In the genomic region with DNA sequence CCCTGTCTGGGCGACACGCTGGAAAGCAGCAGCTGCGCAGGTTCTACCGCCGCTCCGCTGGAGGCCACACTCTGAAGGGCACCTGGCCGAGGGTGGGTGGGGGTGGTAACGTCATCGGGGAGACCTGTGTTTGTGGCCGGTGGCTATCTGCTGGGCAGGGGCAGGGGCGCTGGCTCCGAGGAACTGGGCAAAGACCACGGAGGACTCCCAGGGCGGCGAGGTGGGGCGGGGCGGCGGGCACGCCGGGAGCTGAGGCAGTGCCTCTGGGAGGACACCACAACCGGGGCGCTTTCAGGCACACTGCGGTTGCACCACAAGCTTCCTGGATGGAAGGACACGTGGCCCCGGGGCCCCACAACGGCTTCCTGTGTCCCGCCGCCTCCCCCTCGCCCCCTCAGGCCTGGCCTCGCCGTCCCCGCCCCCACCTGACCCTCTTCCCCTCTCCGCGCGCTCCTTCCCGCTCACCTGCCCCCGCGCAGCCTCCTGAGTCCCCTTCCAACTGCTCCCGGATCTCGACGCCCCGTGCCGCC, we compare ENCODE assay signal across 8 cellular contexts. TPM values are rescaled to one million over a fixed set of nuclear protein-coding genes. Genes with fewer than 3 reads are reported as not detected.
DNase-seq lines count a peak whose midpoint lies in the region; ATAC-seq, FAIRE-seq and TF ChIP-seq lines count a peak whose summit lies in the region.

No MANE protein-coding gene starts in this region.

- peaks cover 22% of the 10 kb centered on the region for H3K36me3 Mint-ChIP-seq in activated T-cell treated with anti-CD3 and anti-CD28 coated beads, Interleukin-2, amount 50 U/mL, for 24 hours (ENCODE audit: low read depth)

- TF ChIP-seq CTCF in 22Rv1 (IDR thresholded peaks at IDR 0.05): no peak
- no peak for TF ChIP-seq CTCF in prostate gland (IDR thresholded peaks at IDR 0.05)

- H3K4me3 Mint-ChIP-seq in activated T-cell treated with anti-CD3 and anti-CD28 coated beads, Interleukin-2, amount 50 U/mL, for 24 hours: peak overlapping the region; percentile 96

- H3K27me3 Mint-ChIP-seq in activated T-cell treated with anti-CD3 and anti-CD28 coated beads, Interleukin-2, amount 50 U/mL, for 24 hours: no peaks in the 10 kb centered on the region

- DNase-seq in NOMO-1 treated with DMSO at 0.1 percent for 48 hours (lab: John Stamatoyannopoulos, UW; ENCODE audit: unreplicated experiment) (peak; percentile 87), frontal cortex (ENCODE audit: low spot score in 2 of 2) (peak; percentile 60 to 73), prostate gland (ENCODE audit: low spot score) (peak; percentile 69), ureter (ENCODE audit: low spot score) (peak; percentile 90)
- DNase-seq in activated T-cell treated with anti-CD3 and anti-CD28 coated beads, Interleukin-2, amount 50 U/mL, for 24 hours: peak; percentile 89

- H3K9me3 ChIP-seq in prostate gland: no peaks in the 10 kb centered on the region

- H3K4me1 Mint-ChIP-seq in activated T-cell treated with anti-CD3 and anti-CD28 coated beads, Interleukin-2, amount 50 U/mL, for 24 hours (ENCODE audit: low read depth): peaks cover 61% of the 10 kb centered on the region

- peak; percentile 31 for TF ChIP-seq POLR2A in prostate gland (IDR thresholded peaks at IDR 0.05)

- H3K9me3 Mint-ChIP-seq in activated T-cell treated with anti-CD3 and anti-CD28 coated beads, Interleukin-2, amount 50 U/mL, for 24 hours: no peaks in the 10 kb centered on the region

- peak overlapping the region; percentile 98 for H3K27ac Mint-ChIP-seq in activated T-cell treated with anti-CD3 and anti-CD28 coated beads, Interleukin-2, amount 50 U/mL, for 24 hours

- WGBS in prostate gland: 6% methylated on average over 43 of the region's 43 CpGs

- H3K36me3 ChIP-seq in prostate gland: no peaks in the 10 kb centered on the region

- peak overlapping the region; percentile 62 to 71 for H3K4me3 ChIP-seq in prostate gland

- H3K4me1 ChIP-seq in prostate gland (replicated peaks): peaks cover 7% of the 10 kb centered on the region

- H3K27ac ChIP-seq in 22Rv1 (peak overlapping the region; percentile 55), prostate gland (peak overlapping the region; percentile 76 to 89)

- no peak for FAIRE-seq in frontal cortex (lab: Jason Lieb, UNC)

- ATAC-seq in GM18520 (IDR thresholded peaks at IDR 0.05; ENCODE audit: unreplicated experiment): peak; percentile 35
- peak; percentile 57 for ATAC-seq in HG03025 (IDR thresholded peaks at IDR 0.05; ENCODE audit: low FRiP score, unreplicated experiment)

- H3K27me3 ChIP-seq in prostate gland (replicated peaks; ENCODE audit: insufficient read depth): no peaks in the 10 kb centered on the region

- intact Hi-C loops in prostate gland (cut with DNase I): no loop called here

RNA-seq across cellular contexts. Expression of a gene that starts 3.3 kb away (rescaled TPM):
- total RNA-seq in frontal cortex (1.2 TPM), prostate gland (10 to 100 TPM; 25.4 to 37.2 TPM), ureter (134 TPM)

RNA-seq across cellular contexts. Expression of a gene that starts 23.8 kb away (rescaled TPM):
- total RNA-seq in frontal cortex (0.41 TPM), prostate gland (10 to 100 TPM in 1 of 2 donors, under 1 TPM in 1; 0.82 to 10.6 TPM), ureter (4.6 TPM)

Comparison
In these comparisons a context has a peak if more than half of its experiments do, and no peak if none do; other contexts are left out.
1. Peak in every context shown above with its lines: DNase-seq, ATAC-seq, H3K4me3 ChIP-seq and H3K27ac ChIP-seq.
2. RNA of a gene that starts 3.3 kb away (total RNA-seq): 134 TPM in ureter (single experiment) and 25.4 to 37.2 TPM in prostate gland; 1.2 TPM in frontal cortex (single experiment); every median in the first group is over 10 times any median in the second.